Comparison of ENCODE assay signal across 18 cellular contexts in the genomic region with DNA sequence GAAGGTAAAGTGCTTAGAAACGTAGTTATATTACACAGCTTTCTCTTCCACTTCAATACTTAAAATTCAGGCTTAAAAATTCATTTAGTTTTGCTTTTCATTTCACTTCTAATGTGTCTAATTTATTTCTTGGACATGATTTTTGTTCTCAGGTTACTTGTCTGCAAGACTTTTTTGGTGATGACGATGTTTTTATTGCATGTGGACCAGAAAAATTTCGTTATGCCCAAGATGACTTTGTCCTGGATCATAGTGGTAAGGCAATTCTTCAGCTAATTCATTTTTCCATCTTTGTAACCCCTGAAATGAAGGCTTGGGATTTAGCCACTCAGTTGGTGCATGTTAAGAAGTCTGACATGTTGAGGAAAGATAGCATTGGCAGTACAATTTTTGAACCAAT.
DNase-seq lines count a peak whose midpoint lies in the region; ATAC-seq, FAIRE-seq and TF ChIP-seq lines count a peak whose summit lies in the region.
"Had no signal": no experiment of that assay in that cellular context is flagged by ENCODE, and none has a peak within 500 bp of the region (broad histone marks: within the 10 kb centered on the region; RNA-seq: fewer than 3 reads in every experiment).

No MANE protein-coding gene starts in this region.

- H3K4me3 ChIP-seq in bronchial epithelial cell (ENCODE audit: low read depth, low read length) = no peak overlapping the region

- peaks cover 52% of the 10 kb centered on the region for H3K4me1 Mint-ChIP-seq in HFFc6 (ENCODE audit: low read depth)

- H3K9me3 Mint-ChIP-seq in HFFc6 = no peaks in the 10 kb centered on the region
- H3K9me3 Mint-ChIP-seq: CD4-positive, alpha-beta T cell; H9 had no signal

- no peaks in the 10 kb centered on the region for H3K27me3 ChIP-seq in bronchial epithelial cell (ENCODE audit: control insufficient read depth, insufficient read depth, low read length)

- H3K27me3 Mint-ChIP-seq in HFFc6 (ENCODE audit: insufficient read depth) = peaks cover 10% of the 10 kb centered on the region
- H3K27me3 Mint-ChIP-seq: CD4-positive, alpha-beta T cell had no signal

- no peak overlapping the region; the same call in 1 of the 2 replicates for H3K4me3 Mint-ChIP-seq in HFFc6
- H3K4me3 Mint-ChIP-seq: CD4-positive, alpha-beta T cell; H9 had no signal

- peak overlapping the region; percentile 16 for H3K27ac Mint-ChIP-seq in HFFc6
- H3K27ac Mint-ChIP-seq: CD4-positive, alpha-beta T cell; H9 had no signal

- H3K36me3 Mint-ChIP-seq in HFFc6 (ENCODE audit: low read depth) = peaks cover 66% of the 10 kb centered on the region

- DNase-seq in HFFc6 (no peak), bronchial epithelial cell (ENCODE audit: low read depth) (no peak), fibroblast of gingiva (ENCODE audit: low read depth) (peak; percentile 76), RPMI8226 (no peak)
- DNase-seq: AML-193; Caco-2; CD4-positive, alpha-beta T cell; H9; IMR-90 had no signal

- TF ChIP-seq CTCF in HFFc6 (IDR thresholded peaks at IDR 0.05) (no peak), bronchial epithelial cell (IDR thresholded peaks at IDR 0.05; ENCODE audit: insufficient read depth, low read length, severe bottlenecking) (no peak)

- H3K36me3 ChIP-seq in bronchial epithelial cell (ENCODE audit: control insufficient read depth, insufficient read depth, low read length) = no peaks in the 10 kb centered on the region

- ATAC-seq in HG03469 (IDR thresholded peaks at IDR 0.05; ENCODE audit: unreplicated experiment) = no peak
- no peak for ATAC-seq in HG03025 (IDR thresholded peaks at IDR 0.05; ENCODE audit: low FRiP score, unreplicated experiment)
- no peak for ATAC-seq in HG02852 (IDR thresholded peaks at IDR 0.05; ENCODE audit: unreplicated experiment)

- FAIRE-seq in bronchial epithelial cell (lab: Jason Lieb, UNC) = peak; percentile 36
- FAIRE-seq: D721Med, G401.6, GM12891, GM19239, H1, HTR-8/SVneo had no signal
